16 cellular contexts compared by ENCODE assay signal in genomic region chr11:32434116-32434386, GRCh38. TPM values are rescaled to one million over a fixed set of nuclear protein-coding genes. Genes with fewer than 3 reads are reported as not detected.
DNase-seq lines count a peak whose midpoint lies in the region; ATAC-seq, FAIRE-seq and TF ChIP-seq lines count a peak whose summit lies in the region.
"Had no signal": no experiment of that assay in that cellular context is flagged by ENCODE, and none has a peak within 500 bp of the region (broad histone marks: within the 10 kb centered on the region; RNA-seq: fewer than 3 reads in every experiment).

No MANE protein-coding gene starts in this region.

- TF ChIP-seq CTCF in heart left ventricle (IDR thresholded peaks at IDR 0.05) = no peak
- no peak for TF ChIP-seq CTCF in kidney epithelial cell (IDR thresholded peaks at IDR 0.05; ENCODE audit: insufficient read depth, low read length, poor library complexity, severe bottlenecking)
- no peak for TF ChIP-seq CTCF in thoracic aorta (IDR thresholded peaks at IDR 0.05)

- H3K27ac ChIP-seq in heart left ventricle (peak overlapping the region; percentile 67 to 98 (median 88)), thoracic aorta (no peak overlapping the region)

- no peaks in the 10 kb centered on the region for H3K9me3 Mint-ChIP-seq in activated T-helper 1 cell treated with anti-CD3 and anti-CD28 coated beads, Interleukin-12 subunit alpha, Interleukin-12 subunit beta, Interleukin-2, Interleukin-4 antibody, amounts not matched to agents 30 ng/mL and 10 ng/mL and 1 ng/mL, durations not matched to agents 14 hours and 24 hours and 36 hours
- H3K9me3 Mint-ChIP-seq: activated naive CD4-positive, alpha-beta T cell treated with anti-CD3 and anti-CD28 coated beads for 36 hours had no signal

- no peaks in the 10 kb centered on the region for H3K36me3 ChIP-seq in heart left ventricle
- no peaks in the 10 kb centered on the region for H3K36me3 ChIP-seq in kidney epithelial cell (ENCODE audit: control insufficient read depth, insufficient read depth, low read length)
- no peaks in the 10 kb centered on the region for H3K36me3 ChIP-seq in thoracic aorta

- 4 to 7% (median 5%) methylated on average over 11 to 14 of the region's 14 CpGs for WGBS in heart left ventricle, 4 donors

- TF ChIP-seq POLR2A in heart left ventricle (IDR thresholded peaks at IDR 0.05) (no peak), H54 (IDR thresholded peaks at IDR 0.05; ENCODE audit: low read depth, low read length) (no peak)

- peak overlapping the region; percentile 55 for H3K27ac Mint-ChIP-seq in activated T-helper 1 cell treated with anti-CD3 and anti-CD28 coated beads, Interleukin-12 subunit alpha, Interleukin-12 subunit beta, Interleukin-2, Interleukin-4 antibody, amounts not matched to agents 30 ng/mL and 10 ng/mL and 1 ng/mL, durations not matched to agents 14 hours and 24 hours and 36 hours
- H3K27ac Mint-ChIP-seq: activated naive CD4-positive, alpha-beta T cell treated with anti-CD3 and anti-CD28 coated beads for 36 hours; progenitor cell of endocrine pancreas had no signal

- H3K36me3 Mint-ChIP-seq in activated T-helper 1 cell treated with anti-CD3 and anti-CD28 coated beads, Interleukin-12 subunit alpha, Interleukin-12 subunit beta, Interleukin-2, Interleukin-4 antibody, amounts not matched to agents 30 ng/mL and 10 ng/mL and 1 ng/mL, durations not matched to agents 14 hours and 24 hours and 36 hours (ENCODE audit: low read depth) = peaks cover 4% of the 10 kb centered on the region

- H3K27me3 ChIP-seq in heart left ventricle (peaks cover 18 to 99% (median 84%) of the 10 kb centered on the region in 9 donors), kidney epithelial cell (ENCODE audit: control insufficient read depth, insufficient read depth, low read length) (peaks cover 93% of the 10 kb centered on the region), thoracic aorta (replicated peaks; ENCODE audit: insufficient read depth) (peaks cover 11% of the 10 kb centered on the region)

- H3K4me3 Mint-ChIP-seq in activated T-helper 1 cell treated with anti-CD3 and anti-CD28 coated beads, Interleukin-12 subunit alpha, Interleukin-12 subunit beta, Interleukin-2, Interleukin-4 antibody, amounts not matched to agents 30 ng/mL and 10 ng/mL and 1 ng/mL, durations not matched to agents 14 hours and 24 hours and 36 hours = no peak overlapping the region

- ATAC-seq in heart left ventricle = peak in 1 of 4 donors; percentile 4
- no peak for ATAC-seq in thoracic aorta (ENCODE audit: insufficient number of reproducible peaks, low FRiP score, low read depth)
- ATAC-seq in GM21526 (IDR thresholded peaks at IDR 0.05; ENCODE audit: low FRiP score, unreplicated experiment) = no peak
- no peak for ATAC-seq in HG02623 (IDR thresholded peaks at IDR 0.05; ENCODE audit: unreplicated experiment)
- ATAC-seq: GM12878 had no signal

- DNase-seq in heart left ventricle (no peak), cardiac septum (ENCODE audit: low spot score) (no peak), kidney epithelial cell (ENCODE audit: low read depth) (no peak), thoracic aorta (ENCODE audit: low spot score) (no peak), H54 (ENCODE audit: insufficient read length, low spot score) (no peak)
- no peak for DNase-seq in activated T-helper 1 cell treated with anti-CD3 and anti-CD28 coated beads, Interleukin-12 subunit alpha, Interleukin-12 subunit beta, Interleukin-2, Interleukin-4 antibody, amounts not matched to agents 30 ng/mL and 10 ng/mL and 1 ng/mL, durations not matched to agents 14 hours and 24 hours and 36 hours (ENCODE audit: low spot score)
- DNase-seq: activated naive CD4-positive, alpha-beta T cell treated with anti-CD3 and anti-CD28 coated beads for 36 hours; Karpas-422; NCI-H1694; NCI-H774 had no signal

- peak overlapping the region; percentile 35 to 90 (median 62) for H3K4me3 ChIP-seq in heart left ventricle
- peak overlapping the region; percentile 60 for H3K4me3 ChIP-seq in kidney epithelial cell (ENCODE audit: low read depth, low read length)
- peak overlapping the region; percentile 51 for H3K4me3 ChIP-seq in thoracic aorta
- H3K4me3 ChIP-seq: GM12878 had no signal

- peaks cover 5% of the 10 kb centered on the region for H3K4me1 Mint-ChIP-seq in activated T-helper 1 cell treated with anti-CD3 and anti-CD28 coated beads, Interleukin-12 subunit alpha, Interleukin-12 subunit beta, Interleukin-2, Interleukin-4 antibody, amounts not matched to agents 30 ng/mL and 10 ng/mL and 1 ng/mL, durations not matched to agents 14 hours and 24 hours and 36 hours (ENCODE audit: low read depth)

- intact Hi-C loops in heart left ventricle (cut with DNase I) (loop anchor here in 2 of 10 donors (2.0 to 10.0 kb wide), 2 partner anchors 47 to 151 kb away; partner anchors contain the start of gene EIF3M (in 2 of the 2)), cardiac septum (cut with DNase I) (no loop called here)
- intact Hi-C loops in activated T-helper 1 cell treated with anti-CD3 and anti-CD28 coated beads, Interleukin-12 subunit alpha, Interleukin-12 subunit beta, Interleukin-2, Interleukin-4 antibody, amounts not matched to agents 30 ng/mL and 10 ng/mL and 1 ng/mL, durations not matched to agents 14 hours and 24 hours and 36 hours (cut with micrococcal nuclease) = no loop called here

- no peak for FAIRE-seq in H54 (lab: Jason Lieb, UNC)
- FAIRE-seq: colon, GM12878 had no signal

- H3K9me3 ChIP-seq in heart left ventricle = no peaks in the 10 kb centered on the region
- H3K9me3 ChIP-seq in thoracic aorta = no peaks in the 10 kb centered on the region

- H3K4me1 ChIP-seq in heart left ventricle = peaks cover 0 to 63% (median 11%) of the 10 kb centered on the region in 12 donors
- peaks cover 6 to 31% of the 10 kb centered on the region in 2 donors for H3K4me1 ChIP-seq in thoracic aorta (ENCODE audit: control insufficient read depth in 1 of 2, low read depth in 2 of 2)

- H3K27me3 Mint-ChIP-seq in activated T-helper 1 cell treated with anti-CD3 and anti-CD28 coated beads, Interleukin-12 subunit alpha, Interleukin-12 subunit beta, Interleukin-2, Interleukin-4 antibody, amounts not matched to agents 30 ng/mL and 10 ng/mL and 1 ng/mL, durations not matched to agents 14 hours and 24 hours and 36 hours (ENCODE audit: insufficient read depth) = peaks cover 73% of the 10 kb centered on the region

RNA-seq across cellular contexts. Expression of gene WT1, which starts 1.3 kb away (rescaled TPM):
- 10 to 100 TPM in 1 of 9 donors, 1 to 10 TPM in 8; 1.3 to 16.6 (median 2.9) TPM for total RNA-seq in heart left ventricle
- polyA plus RNA-seq in heart left ventricle = 1 to 10 TPM; 1.0 to 1.2 TPM
- total RNA-seq in cardiac septum = 2.3 TPM
- total RNA-seq in activated T-helper 1 cell treated with anti-CD3 and anti-CD28 coated beads, Interleukin-12 subunit alpha, Interleukin-12 subunit beta, Interleukin-2, Interleukin-4 antibody, amounts not matched to agents 30 ng/mL and 10 ng/mL and 1 ng/mL, durations not matched to agents 14 hours and 24 hours and 36 hours = not detected in 2 replicates
- total RNA-seq in kidney epithelial cell = 8.5 and 12.3 TPM in 2 replicates
- total RNA-seq in thoracic aorta = 1 to 10 TPM in 1 of 2 donors, not detected in 1; 1.1 TPM
- total RNA-seq: activated naive CD4-positive, alpha-beta T cell treated with anti-CD3 and anti-CD28 coated beads for 36 hours; GM12878; progenitor cell of endocrine pancreas had no signal
- polyA plus RNA-seq: esophagus had no signal

Comparison
In these comparisons a context has a peak if more than half of its experiments do, and no peak if none do; other contexts are left out.
1. H3K27ac ChIP-seq: peak in heart left ventricle (12 of 12); none in thoracic aorta (0 of 2).
2. Peak in every context shown above with its lines, with median percentiles within 50 percentile points of each other: H3K4me3 ChIP-seq.